24 cellular contexts compared by ENCODE assay signal in the genomic region with DNA sequence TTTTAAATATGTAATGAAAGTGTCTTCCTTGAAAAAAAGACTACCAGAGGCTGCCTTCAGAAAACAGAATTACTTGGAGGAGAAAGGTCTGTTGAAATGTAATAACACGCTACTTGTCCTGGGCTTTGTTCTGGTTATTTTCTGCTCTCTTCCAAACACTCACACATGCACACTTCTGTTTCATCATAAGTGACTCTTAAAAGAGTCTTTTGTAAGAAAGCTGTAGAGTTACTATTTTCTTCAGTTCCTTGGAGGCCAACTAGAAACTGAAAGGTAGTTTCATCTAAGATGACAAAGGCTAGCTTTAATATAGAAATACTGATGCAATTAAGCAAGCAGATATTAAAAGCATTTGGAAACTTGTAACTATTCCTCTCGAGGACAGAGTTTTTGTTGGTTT. TPM values are rescaled to one million over a fixed set of nuclear protein-coding genes. Genes with fewer than 3 reads are reported as not detected.
A peak's percentile ranks its signal among the peaks of the same experiment; 100 is the strongest.
DNase-seq lines count a peak whose midpoint lies in the region; ATAC-seq and FAIRE-seq lines count a peak whose summit lies in the region.
"Had no signal": no experiment of that assay in that cellular context is flagged by ENCODE, and none has a peak within 500 bp of the region (broad histone marks: within the 10 kb centered on the region; RNA-seq: fewer than 3 reads in every experiment).

No MANE protein-coding gene starts in this region.

- no peak overlapping the region for H4K91ac ChIP-seq in neuronal stem cell (ENCODE audit: low read depth, low read length, poor library complexity)

- H3K4me2 ChIP-seq in neuronal stem cell (ENCODE audit: insufficient read depth, low read length, poor library complexity, severe bottlenecking) = no peak overlapping the region
- H3K4me2 ChIP-seq: GM23338, PC-9 had no signal

- H3K27ac ChIP-seq in naive thymus-derived CD4-positive, alpha-beta T cell (ENCODE audit: low read depth, low read length) = no peak overlapping the region
- no peak overlapping the region for H3K27ac ChIP-seq in neuronal stem cell (replicated peaks; ENCODE audit: low read length)
- H3K27ac ChIP-seq: C4-2B, PC-9 had no signal

- no peak overlapping the region for H3K4me3 Mint-ChIP-seq in activated CD8-positive, alpha-beta memory T cell treated with anti-CD3 and anti-CD28 coated beads, Interleukin-2, amount 10 ng/mL, durations not matched to agents 7 days and 5 days
- no peak overlapping the region for H3K4me3 Mint-ChIP-seq in naive thymus-derived CD4-positive, alpha-beta T cell
- H3K4me3 Mint-ChIP-seq: activated B cell treated with CpG ODN at 0.5 μM for 24 hours; GM23338; natural killer cell; stimulated activated naive B cell treated with anti-CD40 and anti-IgM and Interleukin-4, amounts not matched to agents 10 μg/mL and 1 μg/mL and 100 μg/mL, for 72 hours; T-helper 2 cell treated with Interferon-gamma antibody and Interleukin-4, amounts not matched to agents 5 μg/mL and 100 μg/mL, for 36 hours had no signal

- no peak overlapping the region for H2AK5ac ChIP-seq in neuronal stem cell (ENCODE audit: low read depth, low read length)

- no peak overlapping the region for H3K4me3 ChIP-seq in naive thymus-derived CD4-positive, alpha-beta T cell (ENCODE audit: low read length)
- H3K4me3 ChIP-seq in neuronal stem cell (ENCODE audit: low read length in 2 of 2) = no peak overlapping the region
- H3K4me3 ChIP-seq: GM23338, PC-9 had no signal

- POLR2A ChIA-PET in naive thymus-derived CD4-positive, alpha-beta T cell (lab: Charles Lee) = no interaction called here

- intact Hi-C loops in naive thymus-derived CD4-positive, alpha-beta T cell (cut with micrococcal nuclease) = no loop called here

- H2BK12ac ChIP-seq in neuronal stem cell (ENCODE audit: low read length) = no peak overlapping the region

- peaks cover 6% of the 10 kb centered on the region for H3K4me1 Mint-ChIP-seq in activated CD8-positive, alpha-beta memory T cell treated with anti-CD3 and anti-CD28 coated beads, Interleukin-2, amount 10 ng/mL, durations not matched to agents 7 days and 5 days
- peaks cover 0 to 18% (median 14%) of the 10 kb centered on the region in 7 donors for H3K4me1 Mint-ChIP-seq in naive thymus-derived CD4-positive, alpha-beta T cell
- H3K4me1 Mint-ChIP-seq: GM23338 had no signal

- H3K36me3 Mint-ChIP-seq in activated CD8-positive, alpha-beta memory T cell treated with anti-CD3 and anti-CD28 coated beads, Interleukin-2, amount 10 ng/mL, durations not matched to agents 7 days and 5 days = peaks cover 33% of the 10 kb centered on the region
- H3K36me3 Mint-ChIP-seq in activated naive CD4-positive, alpha-beta T cell treated with anti-CD3 and anti-CD28 coated beads, Interleukin-2, amount 50 U/mL, for 72 hours = peaks cover 8 to 9% of the 10 kb centered on the region in 2 donors
- H3K36me3 Mint-ChIP-seq in naive thymus-derived CD4-positive, alpha-beta T cell = peaks cover 9 to 56% (median 20%) of the 10 kb centered on the region in 5 donors

- no peaks in the 10 kb centered on the region for H3K27me3 Mint-ChIP-seq in activated CD8-positive, alpha-beta memory T cell treated with anti-CD3 and anti-CD28 coated beads, Interleukin-2, amount 10 ng/mL, durations not matched to agents 7 days and 5 days
- no peaks in the 10 kb centered on the region for H3K27me3 Mint-ChIP-seq in naive thymus-derived CD4-positive, alpha-beta T cell
- H3K27me3 Mint-ChIP-seq: activated B cell treated with CpG ODN at 0.5 μM for 24 hours; stimulated activated naive B cell treated with anti-CD40 and anti-IgM and Interleukin-4, amounts not matched to agents 10 μg/mL and 1 μg/mL and 100 μg/mL, for 72 hours had no signal

- H2BK15ac ChIP-seq in neuronal stem cell (ENCODE audit: low read length) = no peak overlapping the region

- no peak overlapping the region for H3K9ac ChIP-seq in neuronal stem cell (ENCODE audit: low read depth, low read length, poor library complexity)

- no peaks in the 10 kb centered on the region for H3K4me1 ChIP-seq in naive thymus-derived CD4-positive, alpha-beta T cell (ENCODE audit: control insufficient read depth in 2 of 2, insufficient read depth in 2 of 2, low read length in 2 of 2)
- no peaks in the 10 kb centered on the region for H3K4me1 ChIP-seq in neuronal stem cell (ENCODE audit: control insufficient read depth in 2 of 2, insufficient read depth in 1 of 2, low read depth in 1 of 2, low read length in 2 of 2)

- peak; percentile 71 for FAIRE-seq in GM19239 (lab: Jason Lieb, UNC)
- FAIRE-seq: astrocyte, D721Med had no signal

- no CpG with 5 or more reads among the region's 2 CpGs for WGBS in neuronal stem cell (ENCODE audit: extremely low coverage in 2 of 2, insufficient read length in 2 of 2, insufficient replicate concordance in 1 of 2), 2 donors

- H3K4ac ChIP-seq in neuronal stem cell (ENCODE audit: low read length) = no peak overlapping the region

- H2BK5ac ChIP-seq in neuronal stem cell (ENCODE audit: low read length) = no peak overlapping the region

- H3K14ac ChIP-seq in neuronal stem cell (ENCODE audit: low read length) = no peak overlapping the region

- no peak overlapping the region for H2BK120ac ChIP-seq in neuronal stem cell (ENCODE audit: low read depth, low read length)

- H3K27me3 ChIP-seq in naive thymus-derived CD4-positive, alpha-beta T cell (ENCODE audit: control insufficient read depth in 2 of 2, insufficient read depth in 2 of 2, low read length in 2 of 2) = no peaks in the 10 kb centered on the region
- H3K27me3 ChIP-seq in neuronal stem cell (ENCODE audit: control insufficient read depth in 3 of 3, insufficient read depth in 3 of 3, low read depth in 1 of 3, low read length in 3 of 3) = no peaks in the 10 kb centered on the region

- peaks cover 0 to 37% (median 6%) of the 10 kb centered on the region in 3 experiments for H3K36me3 ChIP-seq in naive thymus-derived CD4-positive, alpha-beta T cell (ENCODE audit: control insufficient read depth in 2 of 3, insufficient read depth in 3 of 3, low read length in 3 of 3)
- H3K36me3 ChIP-seq in neuronal stem cell (replicated peaks in 1 of 2; ENCODE audit: control insufficient read depth in 2 of 2, insufficient read depth in 2 of 2, low read length in 2 of 2) = peaks cover 4 to 65% of the 10 kb centered on the region in 2 donors

- no peaks in the 10 kb centered on the region for H3K9me3 ChIP-seq in naive thymus-derived CD4-positive, alpha-beta T cell (ENCODE audit: control insufficient read depth in 2 of 3, low read length in 3 of 3)
- no peaks in the 10 kb centered on the region for H3K9me3 ChIP-seq in neuronal stem cell (replicated peaks in 1 of 2; ENCODE audit: control insufficient read depth in 2 of 2, insufficient read depth in 1 of 2, low read depth in 1 of 2, low read length in 2 of 2)

- peak overlapping the region; percentile 25 for H3K27ac Mint-ChIP-seq in activated CD8-positive, alpha-beta memory T cell treated with anti-CD3 and anti-CD28 coated beads, Interleukin-2, amount 10 ng/mL, durations not matched to agents 7 days and 5 days
- peak overlapping the region; percentile 31 to 69 for H3K27ac Mint-ChIP-seq in activated naive CD4-positive, alpha-beta T cell treated with anti-CD3 and anti-CD28 coated beads, Interleukin-2, amount 50 U/mL, for 72 hours
- peak overlapping the region in 5 of 9 donors; percentile 2 to 34 (median 18) for H3K27ac Mint-ChIP-seq in naive thymus-derived CD4-positive, alpha-beta T cell
- H3K27ac Mint-ChIP-seq: activated B cell treated with CpG ODN at 0.5 μM for 24 hours; GM23338; natural killer cell; stimulated activated naive B cell treated with anti-CD40 and anti-IgM and Interleukin-4, amounts not matched to agents 10 μg/mL and 1 μg/mL and 100 μg/mL, for 72 hours; T-helper 2 cell treated with Interferon-gamma antibody and Interleukin-4, amounts not matched to agents 5 μg/mL and 100 μg/mL, for 36 hours had no signal

- no peak overlapping the region for H2AFZ ChIP-seq in neuronal stem cell (ENCODE audit: low read length)
- H2AFZ ChIP-seq: GM23338, PC-9 had no signal

- no peak for DNase-seq in activated CD8-positive, alpha-beta memory T cell treated with anti-CD3 and anti-CD28 coated beads, Interleukin-2, amount 10 ng/mL, durations not matched to agents 7 days and 5 days
- no peak for DNase-seq in activated CD8-positive, alpha-beta memory T cell treated with anti-CD3 and anti-CD28 coated beads, Interleukin-2, amount 50 U/mL, for 4 hours
- no peak for DNase-seq in GM19239 (ENCODE audit: insufficient read length, low spot score)
- no peak for DNase-seq in activated naive CD4-positive, alpha-beta T cell treated with anti-CD3 and anti-CD28 coated beads, Interleukin-2, amount 50 U/mL, for 72 hours (ENCODE audit: low spot score in 2 of 2)
- DNase-seq in naive thymus-derived CD4-positive, alpha-beta T cell = no peak
- no peak for DNase-seq in NCI-H774 (lab: John Stamatoyannopoulos, UW)
- no peak for DNase-seq in NCI-H2196 (lab: John Stamatoyannopoulos, UW; ENCODE audit: unreplicated experiment)
- DNase-seq in neuronal stem cell (ENCODE audit: low spot score) = no peak
- DNase-seq: ACHN; activated B cell treated with CpG ODN at 0.5 μM for 24 hours; activated CD8-positive, alpha-beta memory T cell treated with anti-CD3 and anti-CD28 coated beads for 24 hours; cerebellar nuclear complex; mesendoderm; natural killer cell; NCI-H187; NCI-H345; PC-9; stimulated activated CD4-positive, alpha-beta T cell treated with anti-CD3 and anti-CD28 coated beads, Interleukin-2, amount 100 ng/mL, for 24 hours; stimulated activated naive B cell treated with anti-CD40 and anti-IgM and Interleukin-4, amounts not matched to agents 10 μg/mL and 1 μg/mL and 100 μg/mL, for 72 hours had no signal

- H3K18ac ChIP-seq in neuronal stem cell (ENCODE audit: low read length) = no peak overlapping the region

- H3K9me3 Mint-ChIP-seq in activated CD8-positive, alpha-beta memory T cell treated with anti-CD3 and anti-CD28 coated beads, Interleukin-2, amount 10 ng/mL, durations not matched to agents 7 days and 5 days (ENCODE audit: low read depth) = no peaks in the 10 kb centered on the region
- no peaks in the 10 kb centered on the region for H3K9me3 Mint-ChIP-seq in activated naive CD4-positive, alpha-beta T cell treated with anti-CD3 and anti-CD28 coated beads, Interleukin-2, amount 50 U/mL, for 72 hours
- no peaks in the 10 kb centered on the region for H3K9me3 Mint-ChIP-seq in naive thymus-derived CD4-positive, alpha-beta T cell
- H3K9me3 Mint-ChIP-seq: activated B cell treated with CpG ODN at 0.5 μM for 24 hours; GM23338; natural killer cell; stimulated activated naive B cell treated with anti-CD40 and anti-IgM and Interleukin-4, amounts not matched to agents 10 μg/mL and 1 μg/mL and 100 μg/mL, for 72 hours; T-helper 2 cell treated with Interferon-gamma antibody and Interleukin-4, amounts not matched to agents 5 μg/mL and 100 μg/mL, for 36 hours had no signal

- ATAC-seq in activated CD8-positive, alpha-beta memory T cell treated with anti-CD3 and anti-CD28 coated beads, Interleukin-2, amount 10 ng/mL, durations not matched to agents 7 days and 5 days = no peak
- no peak for ATAC-seq in activated naive CD4-positive, alpha-beta T cell treated with anti-CD3 and anti-CD28 coated beads, Interleukin-2, amount 50 U/mL, for 72 hours
- no peak for ATAC-seq in naive thymus-derived CD4-positive, alpha-beta T cell
- ATAC-seq: GM23338; natural killer cell; stimulated activated naive B cell treated with anti-CD40 and anti-IgM and Interleukin-4, amounts not matched to agents 10 μg/mL and 1 μg/mL and 100 μg/mL, for 72 hours had no signal

- no peak overlapping the region for H4K8ac ChIP-seq in neuronal stem cell (ENCODE audit: low read depth, low read length)

- CTCF ChIA-PET in activated CD8-positive, alpha-beta memory T cell treated with anti-CD3 and anti-CD28 coated beads, Interleukin-2, amount 10 ng/mL, durations not matched to agents 7 days and 5 days (lab: Charles Lee) = interaction anchor here (0.7 kb wide), 1 partner anchor 919 kb away, joined by 3 read pairs; no protein-coding TSS in a partner anchor
- CTCF ChIA-PET in naive thymus-derived CD4-positive, alpha-beta T cell (lab: Charles Lee) = no interaction called here

- no peak overlapping the region for H3K23ac ChIP-seq in neuronal stem cell (ENCODE audit: low read depth, low read length, poor library complexity)

- H3K79me1 ChIP-seq in neuronal stem cell (ENCODE audit: low read depth, low read length) = no peaks in the 10 kb centered on the region

RNA-seq across cellular contexts. Expression of gene TASOR2, which starts 39.1 kb away (rescaled TPM):
- 10 to 100 TPM; 52.0 to 56.0 TPM for total RNA-seq in activated CD8-positive, alpha-beta memory T cell treated with anti-CD3 and anti-CD28 coated beads, Interleukin-2, amount 10 ng/mL, durations not matched to agents 7 days and 5 days
- 10 to 100 TPM; 44.9 to 54.9 TPM for total RNA-seq in activated naive CD4-positive, alpha-beta T cell treated with anti-CD3 and anti-CD28 coated beads, Interleukin-2, amount 50 U/mL, for 72 hours
- total RNA-seq in naive thymus-derived CD4-positive, alpha-beta T cell = 10 to 100 TPM; 55.0 to 86.5 (median 62.1) TPM
- 10 to 100 TPM; 14.7 to 18.1 TPM for polyA plus RNA-seq in naive thymus-derived CD4-positive, alpha-beta T cell
- polyA plus RNA-seq in neuronal stem cell (2013, experiment 1 of 2) = 12.5 TPM
- polyA plus RNA-seq in neuronal stem cell (2013, experiment 2 of 2) = 14.1 TPM

RNA-seq across cellular contexts. Expression of gene ASB13, which starts 57.3 kb away (rescaled TPM):
- 1 to 10 TPM; 4.4 to 8.0 TPM for total RNA-seq in activated CD8-positive, alpha-beta memory T cell treated with anti-CD3 and anti-CD28 coated beads, Interleukin-2, amount 10 ng/mL, durations not matched to agents 7 days and 5 days
- total RNA-seq in activated naive CD4-positive, alpha-beta T cell treated with anti-CD3 and anti-CD28 coated beads, Interleukin-2, amount 50 U/mL, for 72 hours = 10 to 100 TPM in 1 of 2 donors, under 1 TPM in 1; 0.41 to 14.3 TPM
- total RNA-seq in naive thymus-derived CD4-positive, alpha-beta T cell = 10 to 100 TPM in 4 of 5 experiments, 1 to 10 TPM in 1; 8.0 to 18.3 (median 10.2) TPM
- 10 to 100 TPM; 22.8 to 23.4 TPM for polyA plus RNA-seq in naive thymus-derived CD4-positive, alpha-beta T cell
- 13.3 TPM for polyA plus RNA-seq in neuronal stem cell (2013, experiment 1 of 2)
- polyA plus RNA-seq in neuronal stem cell (2013, experiment 2 of 2) = 13.2 TPM
